In genomic region chr2:33599175-33599942, GRCh38 we compare ENCODE assay signal across 8 cellular contexts. TPM values are rescaled to one million over a fixed set of nuclear protein-coding genes. Genes with fewer than 3 reads are reported as not detected.
DNase-seq lines count a peak whose midpoint lies in the region; ATAC-seq and TF ChIP-seq lines count a peak whose summit lies in the region.

FAM98A (minus strand) TSS chr2:33599299; CDS start chr2:33599221, 78 bp downstream.

- H3K27ac ChIP-seq in lung (ENCODE audit: low read depth in 1 of 2, low read length in 1 of 2) = peak within 1 kb of the TSS; percentile 83 to 89

- H3K4me3 ChIP-seq in lung = peak within 1 kb of the TSS; percentile 99

- ATAC-seq in GM19468 (IDR thresholded peaks at IDR 0.05; ENCODE audit: extremely low read depth, unreplicated experiment) (peak; percentile 89), lung (ENCODE audit: insufficient read depth, low FRiP score) (peak; percentile 99)

- peaks cover 1 to 3% of the 10 kb centered on the region in 2 donors for H3K36me3 ChIP-seq in lung (ENCODE audit: control insufficient read depth in 2 of 2, insufficient read depth in 2 of 2, low read length in 2 of 2)

- 0 to 1% methylated on average over 56 of the region's 56 CpGs for WGBS in lung, 2 donors

- no peak for TF ChIP-seq CTCF in lung (IDR thresholded peaks at IDR 0.05; ENCODE audit: control extremely low read depth, extremely low read depth)

- DNase-seq in COLO668 (lab: John Stamatoyannopoulos, UW; ENCODE audit: unreplicated experiment) (peak; percentile 98), HS-5 (ENCODE audit: low read depth) (peak; percentile 97), lung (ENCODE audit: low spot score) (peak; percentile 99)
- DNase-seq in NK-92 treated with Interleukin-12 subunit alpha and Interleukin-12 subunit beta, amount 100 ng/mL, for 24 hours (lab: John Stamatoyannopoulos, UW) = peak; percentile 97
- peak; percentile 99 for DNase-seq in activated CD8-positive, alpha-beta memory T cell treated with anti-CD3 and anti-CD28 coated beads for 24 hours
- DNase-seq in effector CD8-positive, alpha-beta T cell (lab: John Stamatoyannopoulos, UW) = peak; percentile 99
- DNase-seq in stimulated activated CD4-positive, alpha-beta T cell treated with anti-CD3 and anti-CD28 coated beads, TNF-alpha, amount 100 ng/mL, for 4 hours (ENCODE audit: low read depth in 3 of 3) = peak; percentile 98 to 99 (median 98)

- H3K4me1 ChIP-seq in lung (ENCODE audit: control insufficient read depth in 2 of 2, insufficient read depth in 2 of 2, low read length in 2 of 2) = peaks cover 3% of the 10 kb centered on the region in 2 donors

- no peaks in the 10 kb centered on the region for H3K9me3 ChIP-seq in lung (ENCODE audit: control insufficient read depth in 2 of 2, insufficient read depth in 1 of 2, low read length in 1 of 2)

- no peaks in the 10 kb centered on the region for H3K27me3 ChIP-seq in lung (ENCODE audit: control insufficient read depth, insufficient read depth)

RNA-seq across cellular contexts. Expression of gene FAM98A, which starts in this region (rescaled TPM):
- total RNA-seq in lung = 10 to 100 TPM; 24.1 to 31.9 TPM
- polyA plus RNA-seq in lung = 10 to 100 TPM; 14.9 to 33.9 TPM

Comparison
In these comparisons a context has a peak if more than half of its experiments do, and no peak if none do; other contexts are left out.
1. Peak in every context shown above with its lines: DNase-seq, ATAC-seq, H3K4me3 ChIP-seq and H3K27ac ChIP-seq.